8 cellular contexts compared by ENCODE assay signal in the genomic region with DNA sequence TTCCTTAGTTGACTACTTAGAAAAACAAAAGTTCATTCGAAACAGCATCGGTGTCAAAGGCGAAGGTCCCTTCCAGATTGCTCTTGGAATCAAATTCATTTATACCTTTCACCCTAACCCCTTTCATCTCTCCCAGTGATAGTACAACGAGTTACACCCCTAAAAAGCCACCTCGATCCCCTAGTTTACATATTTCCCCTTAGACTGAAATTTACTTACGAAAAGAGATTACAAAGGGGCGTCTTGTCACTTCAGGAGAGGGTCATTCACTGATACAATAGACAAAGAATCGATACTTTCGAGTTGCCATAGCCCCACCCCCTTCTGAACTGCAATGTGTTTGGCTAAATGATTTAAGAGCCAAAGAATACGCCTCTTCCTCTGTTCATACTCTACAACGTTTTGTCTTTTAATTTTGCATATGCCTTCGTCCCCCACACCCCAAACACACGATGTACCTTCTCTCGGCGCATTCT.
A peak's percentile ranks its signal among the peaks of the same experiment; 100 is the strongest.
DNase-seq lines count a peak whose midpoint lies in the region; ATAC-seq and TF ChIP-seq lines count a peak whose summit lies in the region.

No MANE protein-coding gene starts in this region.

- H3K27me3 ChIP-seq in Loucy (ENCODE audit: insufficient read depth, low read length, poor library complexity, severe bottlenecking) (no peaks in the 10 kb centered on the region), mammary epithelial cell (ENCODE audit: insufficient read depth, low read length) (no peaks in the 10 kb centered on the region)

- in situ Hi-C loops in mammary epithelial cell (cut with MboI; ENCODE audit: low sequenced_read_pairs in 2 of 2): no loop called here

- 27% methylated on average over 15 of the region's 15 CpGs for WGBS in mammary epithelial cell (ENCODE audit: low coverage, missing lambda C conversion rate)

- H3K4me3 Mint-ChIP-seq in nephron: peak overlapping the region; percentile 88 to 97 (median 95)

- peak overlapping the region; percentile 91 for H2AFZ ChIP-seq in Loucy (ENCODE audit: low read length)
- peak overlapping the region; percentile 87 for H2AFZ ChIP-seq in mammary epithelial cell (ENCODE audit: low read depth, low read length)

- H3K4me2 ChIP-seq in Loucy (ENCODE audit: low read depth, low read length, poor library complexity, severe bottlenecking) (peak overlapping the region; percentile 95), mammary epithelial cell (ENCODE audit: insufficient read depth, low read depth, low read length) (peak overlapping the region; percentile 88)

- no peaks in the 10 kb centered on the region for H3F3A ChIP-seq in Loucy (ENCODE audit: low read depth)

- peaks cover 38% of the 10 kb centered on the region for H3K36me3 Mint-ChIP-seq in nephron (ENCODE audit: low read depth)

- H4K20me1 ChIP-seq in Loucy (ENCODE audit: insufficient read depth, low read length, poor library complexity, severe bottlenecking) (no peaks in the 10 kb centered on the region), mammary epithelial cell (ENCODE audit: insufficient read depth, low read length) (no peaks in the 10 kb centered on the region)

- H3K36me3 ChIP-seq in Loucy (ENCODE audit: insufficient read depth, low read length): no peaks in the 10 kb centered on the region
- no peaks in the 10 kb centered on the region for H3K36me3 ChIP-seq in mammary epithelial cell (ENCODE audit: insufficient read depth, low read length)
- H3K36me3 ChIP-seq in mucosa of descending colon (ENCODE audit: low read depth): no peaks in the 10 kb centered on the region

- H3K9me2 ChIP-seq in Loucy (replicated peaks; ENCODE audit: low read depth, low read length): no peaks in the 10 kb centered on the region

- peaks cover 29% of the 10 kb centered on the region for H3K79me2 ChIP-seq in Loucy (ENCODE audit: insufficient read depth, low read length)
- H3K79me2 ChIP-seq in mammary epithelial cell (ENCODE audit: insufficient read depth, low read length): no peaks in the 10 kb centered on the region

- H3K4me1 Mint-ChIP-seq in nephron: peaks cover 29% of the 10 kb centered on the region

- H3K9ac ChIP-seq in Loucy (ENCODE audit: low read depth, low read length, poor library complexity, severe bottlenecking) (peak overlapping the region; percentile 96), mammary epithelial cell (ENCODE audit: insufficient read depth, low read length) (peak overlapping the region; percentile 73)

- H3K27ac Mint-ChIP-seq in nephron: peak overlapping the region; percentile 96 to 99 (median 98)

- dilution Hi-C loops in mammary epithelial cell (cut with HindIII; ENCODE audit: low sequenced_read_pairs): no loop called here

- H3K9me3 ChIP-seq in Loucy (ENCODE audit: insufficient read depth, low read depth, low read length) (no peaks in the 10 kb centered on the region), mammary epithelial cell (replicated peaks; ENCODE audit: insufficient read depth, low read length) (no peaks in the 10 kb centered on the region), mucosa of descending colon (no peaks in the 10 kb centered on the region)

- intact Hi-C loops in mammary epithelial cell (cut with micrococcal nuclease) (loop anchor here (1.0 kb wide), 1 partner anchor 145 kb away; no protein-coding TSS in a partner anchor), mucosa of descending colon (cut with DNase I, micrococcal nuclease) (no loop called here)

- H3K4me1 ChIP-seq in Loucy (ENCODE audit: insufficient read depth, low read length, poor library complexity, severe bottlenecking): peaks cover 27% of the 10 kb centered on the region
- H3K4me1 ChIP-seq in mammary epithelial cell (ENCODE audit: insufficient read depth, low read length): peaks cover 12% of the 10 kb centered on the region
- H3K4me1 ChIP-seq in mucosa of descending colon (ENCODE audit: low read depth): no peaks in the 10 kb centered on the region

- no TSS peak for BruUV-seq in mammary epithelial cell (replicated peaks; lab: Mats Ljungman, UMichigan)

- DNase-seq in DMS 273 (lab: John Stamatoyannopoulos, UW; ENCODE audit: unreplicated experiment) (peak; percentile 40), DMS 273 treated with DMSO at 0.1 percent for 48 hours (lab: John Stamatoyannopoulos, UW) (no peak), mammary epithelial cell (no peak), mucosa of descending colon (no peak), SHP77 treated with DMSO at 0.1 percent for 48 hours (lab: John Stamatoyannopoulos, UW) (no peak)
- DNase-seq in stimulated activated CD4-positive, alpha-beta T cell treated with anti-CD3 and anti-CD28 coated beads, Interleukin-1b, Interleukin-23, amount 100 ng/mL, for 48 hours: no peak

- peaks cover 11% of the 10 kb centered on the region for H3K9me3 Mint-ChIP-seq in nephron

- TF ChIP-seq CTCF in Loucy (conservative IDR thresholded peaks at IDR 0.05; ENCODE audit: low read length): no peak
- TF ChIP-seq CTCF in mammary epithelial cell (conservative IDR thresholded peaks at IDR 0.05 in 1 of 2, IDR thresholded peaks at IDR 0.05 in 1 of 2; ENCODE audit: extremely low read depth in 1 of 2, insufficient read depth in 1 of 2, low read depth in 1 of 2, low read length in 2 of 2): no peak
- TF ChIP-seq CTCF in nephron (IDR thresholded peaks at IDR 0.05; ENCODE audit: unreplicated experiment in 3 of 3): no peak
- no peak for TF ChIP-seq CTCF in mucosa of descending colon (IDR thresholded peaks at IDR 0.05)

- H3K27me3 Mint-ChIP-seq in nephron (ENCODE audit: low read depth): peaks cover 3% of the 10 kb centered on the region

- H3K4me3 ChIP-seq in Loucy (ENCODE audit: low read length, poor library complexity, severe bottlenecking) (peak overlapping the region; percentile 94), mammary epithelial cell (replicated peaks in 1 of 3; ENCODE audit: insufficient read depth in 1 of 3, low read depth in 2 of 3, low read length in 3 of 3) (peak overlapping the region; percentile 53 to 66 (median 60)), mucosa of descending colon (no peak overlapping the region)

- no peak for ATAC-seq in mucosa of descending colon

- H3K27ac ChIP-seq in mammary epithelial cell (ENCODE audit: insufficient read depth, low read depth, low read length): peak overlapping the region; percentile 42

- CTCF ChIA-PET in mammary epithelial cell (lab: Charles Lee; ENCODE audit: low non-redundant PET): no interaction called here
